ENCODE assay signal across 1 cellular context in the genomic region with DNA sequence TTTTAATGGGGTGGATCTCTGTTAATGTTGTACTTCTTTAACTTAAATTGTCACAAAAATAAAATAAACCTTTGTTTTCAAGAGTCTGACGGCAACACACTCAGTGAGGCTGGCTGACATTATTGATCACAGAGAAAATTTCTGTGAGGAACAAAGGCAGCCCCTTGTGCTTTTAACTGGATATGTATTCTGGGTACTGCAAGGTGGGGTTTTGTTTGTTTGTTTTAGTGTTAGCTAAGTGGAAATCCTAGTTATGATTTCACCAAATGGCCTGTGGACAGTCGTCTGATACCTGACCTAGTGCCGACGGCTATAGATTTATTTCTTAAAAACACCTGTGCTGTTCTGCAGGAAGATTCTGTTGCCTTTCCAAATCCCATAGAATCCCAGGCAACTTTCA.
A peak's percentile ranks its signal among the peaks of the same experiment; 100 is the strongest.
TF ChIP-seq lines count a peak whose summit lies in the region.

No MANE protein-coding gene starts in this region.

TF ChIP-seq in HepG2, 621 proteins besides CTCF, POLR2A, EP300 and RAD21 (continued from another document and continues in another):
- TF ChIP-seq, protein P1, sequence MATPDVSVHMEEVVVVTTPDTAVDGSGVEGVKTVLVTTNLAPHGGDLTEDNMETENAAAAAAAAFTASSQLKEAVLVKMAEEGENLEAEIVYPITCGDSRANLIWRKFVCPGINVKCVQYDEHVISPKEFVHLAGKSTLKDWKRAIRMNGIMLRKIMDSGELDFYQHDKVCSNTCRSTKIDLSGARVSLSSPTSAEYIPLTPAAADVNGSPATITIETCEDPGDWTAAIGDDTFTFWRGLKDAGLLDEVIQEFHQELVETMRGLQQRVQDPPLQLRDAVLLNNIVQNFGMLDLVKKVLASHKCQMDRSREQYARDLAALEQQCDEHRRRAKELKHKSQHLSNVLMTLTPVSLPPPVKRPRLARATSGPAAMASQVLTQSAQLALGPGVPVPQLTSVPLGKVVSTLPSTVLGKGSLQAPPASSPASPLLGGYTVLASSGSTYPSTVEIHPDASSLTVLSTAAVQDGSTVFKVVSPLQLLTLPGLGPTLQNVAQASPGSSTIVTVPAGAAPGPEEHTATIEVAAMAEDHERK (CRISPR knock-in tag; IDR thresholded peaks at IDR 0.05; ENCODE audit: low read depth) = no peak
- TF ChIP-seq, protein P2, sequence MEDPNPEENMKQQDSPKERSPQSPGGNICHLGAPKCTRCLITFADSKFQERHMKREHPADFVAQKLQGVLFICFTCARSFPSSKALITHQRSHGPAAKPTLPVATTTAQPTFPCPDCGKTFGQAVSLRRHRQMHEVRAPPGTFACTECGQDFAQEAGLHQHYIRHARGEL (CRISPR knock-in tag; IDR thresholded peaks at IDR 0.05) = no peak
- TF ChIP-seq HMGA1 (CRISPR knock-in tag; conservative IDR thresholded peaks at IDR 0.05) (no peak), ZNF3 (CRISPR knock-in tag; IDR thresholded peaks at IDR 0.05) (no peak), ZKSCAN1 (IDR thresholded peaks at IDR 0.05; ENCODE audit: low read length) (no peak), ZNF598 (CRISPR knock-in tag; IDR thresholded peaks at IDR 0.05; ENCODE audit: borderline replicate concordance) (no peak), MIXL1 (CRISPR knock-in tag; IDR thresholded peaks at IDR 0.05) (0 out of 2 replicates have a peak, but pooled peaks have one; percentile 21), SMC3 (IDR thresholded peaks at IDR 0.05; ENCODE audit: low read length) (no peak), ZNF280D (CRISPR knock-in tag; IDR thresholded peaks at IDR 0.05) (no peak), SP1 (IDR thresholded peaks at IDR 0.05) (no peak), SP1 (CRISPR knock-in tag; IDR thresholded peaks at IDR 0.05) (no peak), PLRG1 (conservative IDR thresholded peaks at IDR 0.05) (no peak), GATA4 (IDR thresholded peaks at IDR 0.05; ENCODE audit: borderline replicate concordance, low read depth) (no peak), ZNF468 (CRISPR knock-in tag; IDR thresholded peaks at IDR 0.05) (no peak), RELA (CRISPR knock-in tag; IDR thresholded peaks at IDR 0.05) (no peak), ZBTB2 (CRISPR knock-in tag; IDR thresholded peaks at IDR 0.05; ENCODE audit: low read depth) (no peak), ATF7-NPFF (CRISPR knock-in tag; IDR thresholded peaks at IDR 0.05; ENCODE audit: low read depth) (no peak), DMAP1 (CRISPR knock-in tag; IDR thresholded peaks at IDR 0.05) (no peak), THRA (CRISPR knock-in tag; IDR thresholded peaks at IDR 0.05; ENCODE audit: borderline replicate concordance) (no peak), ARID5B (CRISPR knock-in tag; IDR thresholded peaks at IDR 0.05) (peak; percentile 72), STAT6 (CRISPR knock-in tag; IDR thresholded peaks at IDR 0.05; ENCODE audit: borderline replicate concordance) (no peak)
- TF ChIP-seq, protein P3, sequence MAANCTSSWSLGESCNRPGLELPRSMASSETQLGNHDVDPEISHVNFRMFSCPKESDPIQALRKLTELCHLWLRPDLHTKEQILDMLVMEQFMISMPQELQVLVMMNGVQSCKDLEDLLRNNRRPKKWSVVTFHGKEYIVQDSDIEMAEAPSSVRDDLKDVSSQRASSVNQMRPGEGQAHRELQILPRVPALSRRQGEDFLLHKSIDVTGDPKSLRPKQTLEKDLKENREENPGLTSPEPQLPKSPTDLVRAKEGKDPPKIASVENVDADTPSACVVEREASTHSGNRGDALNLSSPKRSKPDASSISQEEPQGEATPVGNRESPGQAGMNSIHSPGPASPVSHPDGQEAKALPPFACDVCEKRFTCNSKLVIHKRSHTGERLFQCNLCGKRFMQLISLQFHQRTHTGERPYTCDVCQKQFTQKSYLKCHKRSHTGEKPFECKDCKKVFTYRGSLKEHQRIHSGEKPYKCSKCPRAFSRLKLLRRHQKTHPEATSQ (CRISPR knock-in tag; IDR thresholded peaks at IDR 0.05; ENCODE audit: borderline replicate concordance) = no peak
- TF ChIP-seq, protein P4, sequence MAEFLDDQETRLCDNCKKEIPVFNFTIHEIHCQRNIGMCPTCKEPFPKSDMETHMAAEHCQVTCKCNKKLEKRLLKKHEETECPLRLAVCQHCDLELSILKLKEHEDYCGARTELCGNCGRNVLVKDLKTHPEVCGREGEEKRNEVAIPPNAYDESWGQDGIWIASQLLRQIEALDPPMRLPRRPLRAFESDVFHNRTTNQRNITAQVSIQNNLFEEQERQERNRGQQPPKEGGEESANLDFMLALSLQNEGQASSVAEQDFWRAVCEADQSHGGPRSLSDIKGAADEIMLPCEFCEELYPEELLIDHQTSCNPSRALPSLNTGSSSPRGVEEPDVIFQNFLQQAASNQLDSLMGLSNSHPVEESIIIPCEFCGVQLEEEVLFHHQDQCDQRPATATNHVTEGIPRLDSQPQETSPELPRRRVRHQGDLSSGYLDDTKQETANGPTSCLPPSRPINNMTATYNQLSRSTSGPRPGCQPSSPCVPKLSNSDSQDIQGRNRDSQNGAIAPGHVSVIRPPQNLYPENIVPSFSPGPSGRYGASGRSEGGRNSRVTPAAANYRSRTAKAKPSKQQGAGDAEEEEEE (CRISPR knock-in tag; IDR thresholded peaks at IDR 0.05; ENCODE audit: borderline replicate concordance) = no peak
